In genomic region chr19:1264801-1265610, GRCh38 we compare ENCODE assay signal across 8 cellular contexts. TPM values are rescaled to one million over a fixed set of nuclear protein-coding genes. Genes with fewer than 3 reads are reported as not detected.
DNase-seq lines count a peak whose midpoint lies in the region; TF ChIP-seq lines count a peak whose summit lies in the region.

No MANE protein-coding gene starts in this region.

- peak overlapping the region; percentile 51 for H3K27ac ChIP-seq in skeletal muscle tissue (ENCODE audit: low read depth, low read length)

- no peaks in the 10 kb centered on the region for H3K36me3 ChIP-seq in adipocyte (ENCODE audit: control insufficient read depth, insufficient read depth, low read length, severe bottlenecking)
- peaks cover 0 to under 1% (median 0%) of the 10 kb centered on the region in 3 donors for H3K36me3 ChIP-seq in skeletal muscle tissue (ENCODE audit: control insufficient read depth in 3 of 3, insufficient read depth in 3 of 3, low read length in 3 of 3)

- no peak overlapping the region for H3K4me3 ChIP-seq in adipocyte (ENCODE audit: low read length)
- peak overlapping the region in 1 of 3 donors; percentile 29 for H3K4me3 ChIP-seq in skeletal muscle tissue (ENCODE audit: low read length in 3 of 3)

- CTCF ChIA-PET in GM10248 (lab: Yijun Ruan, JAX), result interaction anchor here (1.0 to 18.0 kb wide), 6 partner anchors 12 to 342 kb away, joined by 3 to 491 read pairs (median 12); partner anchors contain the start of genes ATP5F1D and CBARP

- H3K27me3 ChIP-seq in adipocyte (replicated peaks; ENCODE audit: control insufficient read depth, insufficient read depth, low read length) (no peaks in the 10 kb centered on the region), skeletal muscle tissue (ENCODE audit: control insufficient read depth in 3 of 3, insufficient read depth in 3 of 3, low read length in 3 of 3) (no peaks in the 10 kb centered on the region)

- peak overlapping the region; percentile 40 for H3K9ac ChIP-seq in adipocyte (ENCODE audit: low read length)
- H3K9ac ChIP-seq in skeletal muscle tissue (ENCODE audit: low read depth in 1 of 3, low read length in 3 of 3), result peak overlapping the region in 2 of 3 donors; percentile 33 to 62

- no peak for TF ChIP-seq CTCF in GM10248 (IDR thresholded peaks at IDR 0.05; ENCODE audit: control extremely low read depth, extremely low read depth, low read depth, missing control alignments)

- POLR2A ChIA-PET in GM10248 (lab: Yijun Ruan, JAX), result interaction anchor here (0.9 kb wide), 1 partner anchor 12 kb away, joined by 4 read pairs; no protein-coding TSS in a partner anchor

- DNase-seq in A172 (ENCODE audit: low spot score), result peak; percentile 96
- DNase-seq in HCEC 1CT, result peak; percentile 85
- peak; percentile 90 for DNase-seq in adipocyte (ENCODE audit: low read depth)
- DNase-seq in hepatic stellate cell (ENCODE audit: low spot score), result peak; percentile 94
- no peak for DNase-seq in GM19238 (ENCODE audit: insufficient read length, low spot score)
- no peak for DNase-seq in GM10248 (ENCODE audit: extremely low spot score)
- DNase-seq in middle frontal gyrus (ENCODE audit: extremely low spot score, low spot score), result no peak

- H3K4me1 ChIP-seq in adipocyte (ENCODE audit: control insufficient read depth, insufficient read depth, low read length), result peaks cover 52% of the 10 kb centered on the region
- peaks cover 52 to 73% (median 61%) of the 10 kb centered on the region in 3 donors for H3K4me1 ChIP-seq in skeletal muscle tissue (ENCODE audit: control insufficient read depth in 3 of 3, insufficient read depth in 3 of 3, low read length in 3 of 3)

- H3K9me3 ChIP-seq in adipocyte (ENCODE audit: control insufficient read depth, low read length), result no peaks in the 10 kb centered on the region
- H3K9me3 ChIP-seq in skeletal muscle tissue (ENCODE audit: control insufficient read depth in 3 of 3, low read length in 3 of 3), result no peaks in the 10 kb centered on the region

RNA-seq across cellular contexts. Expression of gene CIRBP, which starts 4.1 kb away (rescaled TPM):
- 124 and 266 TPM in 2 replicates for total RNA-seq in A172 (2014; rRNA removed; shearing (Covaris generic))
- total RNA-seq in skeletal muscle tissue, result 413 TPM

RNA-seq across cellular contexts. Expression of gene FAM174C, which starts 10.3 kb away (rescaled TPM):
- 90.5 and 93.6 TPM in 2 replicates for total RNA-seq in A172 (2014; rRNA removed; shearing (Covaris generic))
- total RNA-seq in skeletal muscle tissue, result 9.4 TPM

RNA-seq across cellular contexts. Expression of gene MIDN, which starts 16.6 kb away (rescaled TPM):
- total RNA-seq in A172 (2014; rRNA removed; shearing (Covaris generic)), result 7.0 and 19.2 TPM in 2 replicates
- 5.2 TPM for total RNA-seq in skeletal muscle tissue

RNA-seq across cellular contexts. Expression of gene EFNA2, which starts 20.7 kb away (rescaled TPM):
- 9.1 and 9.9 TPM in 2 replicates for total RNA-seq in A172 (2014; rRNA removed; shearing (Covaris generic))
- 1.0 TPM for total RNA-seq in skeletal muscle tissue

RNA-seq across cellular contexts. Expression of gene ATP5F1D, which starts 23.5 kb away (rescaled TPM):
- 42.2 and 78.9 TPM in 2 replicates for total RNA-seq in A172 (2014; rRNA removed; shearing (Covaris generic))
- total RNA-seq in skeletal muscle tissue, result 24.5 TPM

Comparison
In these comparisons a context has a peak if more than half of its experiments do, and no peak if none do; other contexts are left out.
1. DNase-seq: peak in A172 (single experiment), HCEC 1CT (single experiment), adipocyte (single experiment) and hepatic stellate cell (single experiment); none in GM19238 (single experiment), GM10248 (single experiment) and middle frontal gyrus (single experiment).